Comparison of ENCODE assay signal across 1 cellular context in genomic region chr1:94554611-94555010, GRCh38.
TF ChIP-seq lines count a peak whose summit lies in the region.

No MANE protein-coding gene starts in this region.

TF ChIP-seq in H1, 55 proteins besides CTCF, POLR2A, EP300 and RAD21:
- TF ChIP-seq, protein P1, sequence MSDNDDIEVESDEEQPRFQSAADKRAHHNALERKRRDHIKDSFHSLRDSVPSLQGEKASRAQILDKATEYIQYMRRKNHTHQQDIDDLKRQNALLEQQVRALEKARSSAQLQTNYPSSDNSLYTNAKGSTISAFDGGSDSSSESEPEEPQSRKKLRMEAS (IDR thresholded peaks at IDR 0.05) = no peak
- no peak for TF ChIP-seq POU5F1 (IDR thresholded peaks at IDR 0.05; ENCODE audit: low read depth, low read length)
- TF ChIP-seq, protein P2, sequence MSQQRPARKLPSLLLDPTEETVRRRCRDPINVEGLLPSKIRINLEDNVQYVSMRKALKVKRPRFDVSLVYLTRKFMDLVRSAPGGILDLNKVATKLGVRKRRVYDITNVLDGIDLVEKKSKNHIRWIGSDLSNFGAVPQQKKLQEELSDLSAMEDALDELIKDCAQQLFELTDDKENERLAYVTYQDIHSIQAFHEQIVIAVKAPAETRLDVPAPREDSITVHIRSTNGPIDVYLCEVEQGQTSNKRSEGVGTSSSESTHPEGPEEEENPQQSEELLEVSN (IDR thresholded peaks at IDR 0.05) = no peak
- TF ChIP-seq CHD1 (IDR thresholded peaks at IDR 0.05; ENCODE audit: low read depth, low read length) = no peak
- no peak for TF ChIP-seq RXRA (IDR thresholded peaks at IDR 0.05; ENCODE audit: insufficient read depth, low read depth, low read length)
- no peak for TF ChIP-seq YY1 (IDR thresholded peaks at IDR 0.05; ENCODE audit: low read depth, low read length)
- TF ChIP-seq SIN3A (conservative IDR thresholded peaks at IDR 0.05 in 1 of 2, IDR thresholded peaks at IDR 0.05 in 1 of 2; ENCODE audit: low read depth in 1 of 2, low read length in 2 of 2) = no peak
- TF ChIP-seq SAP30 (IDR thresholded peaks at IDR 0.05; ENCODE audit: insufficient read depth, insufficient replicate concordance, low read length) = no peak
- TF ChIP-seq SIX5 (IDR thresholded peaks at IDR 0.05; ENCODE audit: low read depth, low read length) = no peak
- TF ChIP-seq NRF1 (IDR thresholded peaks at IDR 0.05; ENCODE audit: low read depth, low read length) = no peak
- TF ChIP-seq SP4 (IDR thresholded peaks at IDR 0.05; ENCODE audit: low read length) = no peak
- no peak for TF ChIP-seq HDAC6 (IDR thresholded peaks at IDR 0.05; ENCODE audit: low read depth, low read length)
- TF ChIP-seq CBX8 (IDR thresholded peaks at IDR 0.05; ENCODE audit: borderline replicate concordance, low read depth, low read length) = no peak
- TF ChIP-seq SUZ12 (IDR thresholded peaks at IDR 0.05; ENCODE audit: low read length) = no peak
- TF ChIP-seq JUND (IDR thresholded peaks at IDR 0.05; ENCODE audit: low read length) = no peak
